In the genomic region with DNA sequence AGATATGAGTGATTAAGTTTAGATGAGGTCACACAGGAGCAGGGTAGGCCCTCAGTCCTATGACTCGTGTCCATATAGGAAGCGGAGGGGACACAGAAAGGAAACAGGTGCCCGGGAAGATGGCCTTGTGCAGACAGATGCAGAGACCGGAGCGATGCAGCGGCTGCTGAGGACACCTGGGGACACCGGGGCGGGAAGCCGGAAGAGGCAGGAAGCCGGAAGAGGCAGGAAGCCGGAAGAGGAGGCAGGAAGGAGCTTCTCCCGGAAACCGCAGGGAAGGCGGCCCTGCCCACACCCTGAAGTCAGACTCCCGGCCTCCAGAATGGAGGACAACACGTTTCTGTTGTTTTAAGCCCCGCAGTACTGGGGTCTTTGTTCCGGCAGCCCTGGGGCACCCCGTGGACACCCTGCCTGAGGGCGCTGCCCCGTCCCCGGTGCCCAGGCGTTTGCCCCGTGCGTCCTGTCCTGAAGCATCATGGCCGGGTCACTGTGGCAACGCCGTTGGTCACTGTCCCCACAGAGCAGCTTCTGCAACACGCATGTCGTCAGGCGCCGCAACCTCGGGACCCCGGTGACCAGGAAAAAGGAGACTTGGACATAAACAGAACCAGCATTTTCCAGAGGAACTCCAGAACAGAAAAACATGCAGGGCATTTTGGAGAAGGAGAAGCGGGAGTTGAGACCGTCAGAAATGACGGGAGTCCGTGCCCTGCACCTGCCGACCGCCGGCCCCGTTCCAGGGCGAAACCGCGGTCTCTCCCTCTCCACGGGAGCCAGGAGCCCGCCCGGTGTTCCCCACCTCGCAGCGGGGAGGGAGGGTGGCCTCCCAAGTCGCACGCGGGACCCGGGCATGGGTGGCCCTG, we compare ENCODE assay signal across 8 cellular contexts.
DNase-seq lines count a peak whose midpoint lies in the region; ATAC-seq, FAIRE-seq and TF ChIP-seq lines count a peak whose summit lies in the region.

No MANE protein-coding gene starts in this region.

- H3K4me1 ChIP-seq in colonic mucosa, result no peaks in the 10 kb centered on the region
- no peaks in the 10 kb centered on the region for H3K4me1 ChIP-seq in small intestine (ENCODE audit: control insufficient read depth in 2 of 2, insufficient read depth in 1 of 2, low read depth in 1 of 2, low read length in 1 of 2)
- H3K4me1 ChIP-seq in SJCRH30, result peaks cover 2% of the 10 kb centered on the region; the same call in 1 of the 2 replicates

- H3K9ac ChIP-seq in colonic mucosa (ENCODE audit: low read depth in 2 of 2, low read length in 2 of 2), result no peak overlapping the region

- intact Hi-C loops in colonic mucosa (cut with DNase I), result no loop called here

- H3K27me3 ChIP-seq in colonic mucosa, result peaks cover 13% of the 10 kb centered on the region
- peaks cover 0 to 7% of the 10 kb centered on the region in 2 donors for H3K27me3 ChIP-seq in small intestine (ENCODE audit: control insufficient read depth in 2 of 2, insufficient read depth in 2 of 2, low read length in 2 of 2)
- peaks cover 66% of the 10 kb centered on the region for H3K27me3 ChIP-seq in SJCRH30

- DNase-seq in colonic mucosa (no peak), small intestine (no peak), GM10248 (ENCODE audit: extremely low spot score) (no peak), SJCRH30 (no peak), hepatic stellate cell (ENCODE audit: low spot score) (no peak)

- H3K27ac ChIP-seq in colonic mucosa (no peak overlapping the region), small intestine (ENCODE audit: low read depth in 1 of 2, low read length in 1 of 2) (no peak overlapping the region), SJCRH30 (no peak overlapping the region)

- no peaks in the 10 kb centered on the region for H3K9me3 ChIP-seq in colonic mucosa
- H3K9me3 ChIP-seq in small intestine (ENCODE audit: control insufficient read depth, low read depth), result no peaks in the 10 kb centered on the region
- no peaks in the 10 kb centered on the region for H3K9me3 ChIP-seq in SJCRH30 (replicated peaks)

- H3K36me3 ChIP-seq in colonic mucosa (no peaks in the 10 kb centered on the region), small intestine (ENCODE audit: control insufficient read depth in 2 of 2, insufficient read depth in 2 of 2, low read length in 2 of 2) (no peaks in the 10 kb centered on the region), SJCRH30 (no peaks in the 10 kb centered on the region)

- TF ChIP-seq CTCF in colonic mucosa (IDR thresholded peaks at IDR 0.05), result no peak
- TF ChIP-seq CTCF in GM10248 (IDR thresholded peaks at IDR 0.05; ENCODE audit: control extremely low read depth, extremely low read depth, low read depth, missing control alignments), result no peak

- CTCF ChIA-PET in GM10248 (lab: Yijun Ruan, JAX), result interaction anchor here (0.6 to 1.0 kb wide), 2 partner anchors 11 to 12 kb away, joined by 3 read pairs; no protein-coding TSS in a partner anchor

- FAIRE-seq in small intestine (lab: Jason Lieb, UNC), result no peak

- WGBS in small intestine, 3 donors, result 39 to 51% (median 40%) methylated on average over 50 to 54 of the region's 54 CpGs

- ATAC-seq in GM18873 (IDR thresholded peaks at IDR 0.05; ENCODE audit: low FRiP score, unreplicated experiment), result no peak

- POLR2A ChIA-PET in GM10248 (lab: Yijun Ruan, JAX), result no interaction called here

- H3K4me3 ChIP-seq in GM08714 (ENCODE audit: low read length), result peak overlapping the region; percentile 47; the same call in 1 of the 2 replicates
- peak overlapping the region; percentile 25 for H3K4me3 ChIP-seq in colonic mucosa
- H3K4me3 ChIP-seq in small intestine (ENCODE audit: low read depth in 1 of 2, low read length in 2 of 2), result peak overlapping the region; percentile 1 to 31
- H3K4me3 ChIP-seq in SJCRH30, result no peak overlapping the region

TF ChIP-seq in PFSK-1, 5 proteins besides CTCF, POLR2A, EP300 and RAD21:
- no peak for TF ChIP-seq POLR2AphosphoS5 (IDR thresholded peaks at IDR 0.05; ENCODE audit: low read depth, low read length)
- TF ChIP-seq FOXP2 (optimal IDR thresholded peaks at IDR 0.05; ENCODE audit: borderline replicate concordance, extremely low read depth, extremely low read length, insufficient read depth), result peak; percentile 32
